In genomic region chr10:129501652-129502436, GRCh38 we compare ENCODE assay signal across 12 cellular contexts. TPM values are rescaled to one million over a fixed set of nuclear protein-coding genes. Genes with fewer than 3 reads are reported as not detected.
DNase-seq lines count a peak whose midpoint lies in the region; ATAC-seq and TF ChIP-seq lines count a peak whose summit lies in the region.
"Had no signal": no experiment of that assay in that cellular context is flagged by ENCODE, and none has a peak within 500 bp of the region (broad histone marks: within the 10 kb centered on the region; RNA-seq: fewer than 3 reads in every experiment).

No MANE protein-coding gene starts in this region.

- ATAC-seq in GM18870 (IDR thresholded peaks at IDR 0.05; ENCODE audit: unreplicated experiment): peak; percentile 81
- ATAC-seq in GM21825 (IDR thresholded peaks at IDR 0.05; ENCODE audit: unreplicated experiment): peak; percentile 96
- ATAC-seq in HG03442 (IDR thresholded peaks at IDR 0.05; ENCODE audit: unreplicated experiment): peak; percentile 99
- ATAC-seq in right lobe of liver: peak; percentile 59 to 74 (median 66)

- H3K27ac ChIP-seq in right lobe of liver: peak overlapping the region in 1 of 3 donors; percentile 73
- H3K27ac ChIP-seq: prostate gland had no signal

- no peak overlapping the region for H3K4me3 ChIP-seq in right lobe of liver
- no peak overlapping the region for H3K4me3 ChIP-seq in Caco-2 (ENCODE audit: low read depth, low read length)
- H3K4me3 ChIP-seq: prostate gland had no signal

- H3K27me3 Mint-ChIP-seq in Caco-2 (ENCODE audit: insufficient read depth, unreplicated experiment): no peaks in the 10 kb centered on the region

- TF ChIP-seq POLR2A in right lobe of liver (IDR thresholded peaks at IDR 0.05): no peak

- DNase-seq in right lobe of liver: peak in 1 of 3 donors; percentile 68
- no peak for DNase-seq in activated CD4-positive, alpha-beta T cell treated with anti-CD3 and anti-CD28 coated beads, Interleukin-2, amount 50 U/mL, for 48 hours
- DNase-seq in ureter (ENCODE audit: low spot score): no peak
- no peak for DNase-seq in HUDEP-2 (lab: John Stamatoyannopoulos, UW; ENCODE audit: unreplicated experiment in 76 of 76)
- DNase-seq in Caco-2: no peak
- DNase-seq: activated CD4-positive, CD25-positive, alpha-beta regulatory T cell treated with anti-CD3 and anti-CD28 coated beads, Interleukin-2, amount 50 U/mL, for 72 hours; amniotic stem cell; kidney glomerular epithelial cell had no signal

- H3K9me3 Mint-ChIP-seq in Caco-2 (ENCODE audit: unreplicated experiment): peaks cover 21% of the 10 kb centered on the region

- H3K27ac Mint-ChIP-seq in Caco-2 (ENCODE audit: unreplicated experiment): no peak overlapping the region

- peaks cover 15% of the 10 kb centered on the region for H3K4me1 Mint-ChIP-seq in Caco-2 (ENCODE audit: low read depth, unreplicated experiment)

- H3K9me3 ChIP-seq in right lobe of liver (no peaks in the 10 kb centered on the region), Caco-2 (peaks cover 30% of the 10 kb centered on the region; the same call in 1 of the 2 replicates)
- H3K9me3 ChIP-seq: prostate gland had no signal

- TF ChIP-seq CTCF in right lobe of liver (IDR thresholded peaks at IDR 0.05): no peak
- TF ChIP-seq CTCF in Caco-2 (IDR thresholded peaks at IDR 0.05; ENCODE audit: insufficient read depth in 1 of 2, low read depth in 1 of 2, low read length in 1 of 2, severe bottlenecking in 1 of 2, unreplicated experiment in 1 of 2): no peak

- no peak overlapping the region for H3K4me3 Mint-ChIP-seq in Caco-2 (ENCODE audit: unreplicated experiment)

- H3K27me3 ChIP-seq in right lobe of liver (no peaks in the 10 kb centered on the region), Caco-2 (replicated peaks; ENCODE audit: control insufficient read depth, insufficient read depth, low read length) (no peaks in the 10 kb centered on the region)

- POLR2A ChIA-PET in Caco-2 (lab: Charles Lee): no interaction called here

- 61% methylated on average over 10 of the region's 18 CpGs for WGBS in right lobe of liver (ENCODE audit: insufficient coverage, low coverage, low lambda C conversion rate, missing lambda C conversion rate)

- H3K36me3 ChIP-seq in right lobe of liver (no peaks in the 10 kb centered on the region), Caco-2 (ENCODE audit: control insufficient read depth, insufficient read depth, low read length) (peaks cover 9% of the 10 kb centered on the region)
- H3K36me3 ChIP-seq: prostate gland had no signal

- CTCF ChIA-PET in Caco-2 (lab: Charles Lee): no interaction called here

- no TSS peak for BruUV-seq in Caco-2 (replicated peaks; lab: Mats Ljungman, UMichigan)

- H3K36me3 Mint-ChIP-seq in Caco-2 (ENCODE audit: insufficient read depth, unreplicated experiment): peaks cover 57% of the 10 kb centered on the region

- intact Hi-C loops in right lobe of liver (cut with DNase I) (no loop called here), Caco-2 (cut with micrococcal nuclease; ENCODE audit: unreplicated experiment) (loop anchor here (5.0 kb wide), 1 partner anchor 35 kb away; the partner anchor contains the start of gene MGMT)

- peaks cover 0 to 43% (median 13%) of the 10 kb centered on the region in 4 donors for H3K4me1 ChIP-seq in right lobe of liver
- peaks cover 45% of the 10 kb centered on the region for H3K4me1 ChIP-seq in Caco-2
- H3K4me1 ChIP-seq: prostate gland had no signal

RNA-seq across cellular contexts. Expression of gene MGMT, which starts 34.8 kb away (rescaled TPM):
- total RNA-seq in right lobe of liver (10 to 100 TPM; 36.5 to 53.4 (median 42.3) TPM), ureter (38.6 TPM), Caco-2 (2022) (49.3 and 57.0 TPM in 2 replicates)
